16 cellular contexts compared by ENCODE assay signal in genomic region chr16:72242757-72243156, GRCh38.
DNase-seq lines count a peak whose midpoint lies in the region; FAIRE-seq and TF ChIP-seq lines count a peak whose summit lies in the region.
"Had no signal": no experiment of that assay in that cellular context is flagged by ENCODE, and none has a peak within 500 bp of the region (broad histone marks: within the 10 kb centered on the region; RNA-seq: fewer than 3 reads in every experiment).

No MANE protein-coding gene starts in this region.

- H4K20me1 ChIP-seq in GM23248 (ENCODE audit: insufficient read depth) (no peaks in the 10 kb centered on the region), neural cell (ENCODE audit: insufficient read depth) (no peaks in the 10 kb centered on the region)

- TF ChIP-seq RAD21 in neural cell (conservative IDR thresholded peaks at IDR 0.05): peak; percentile 53

- H3K27me3 ChIP-seq in GM23248 (replicated peaks; ENCODE audit: insufficient read depth) (no peaks in the 10 kb centered on the region), neural cell (ENCODE audit: insufficient read depth, low read depth, low read length) (no peaks in the 10 kb centered on the region)

- no peaks in the 10 kb centered on the region for H3K36me3 ChIP-seq in GM23248 (ENCODE audit: low read depth)
- H3K36me3 ChIP-seq in neural cell (ENCODE audit: insufficient read depth, low read length): no peaks in the 10 kb centered on the region

- H3K4me3 ChIP-seq in GM23248: no peak overlapping the region
- H3K4me3 ChIP-seq in neural cell (ENCODE audit: low read length): peak overlapping the region; percentile 59
- H3K4me3 ChIP-seq: GM23338 had no signal

- TF ChIP-seq CTCF in neural cell (IDR thresholded peaks at IDR 0.05; ENCODE audit: poor library complexity, severe bottlenecking): no peak

- WGBS in GM23248 (ENCODE audit: low coverage in 1 of 2, low lambda C conversion rate in 2 of 2, missing lambda C conversion rate in 2 of 2), 2 experiments: 59 to 62% methylated on average over 4 of the region's 4 CpGs

- TF ChIP-seq EP300 in neural cell (conservative IDR thresholded peaks at IDR 0.05; ENCODE audit: poor library complexity, severe bottlenecking): peak; percentile 55

- DNase-seq in D341Med (ENCODE audit: low spot score) (peak; percentile 23), GM23248 (no peak), retina (peak; percentile 30), epidermal melanocyte (ENCODE audit: insufficient read length, low spot score) (no peak), HTR-8/SVneo (ENCODE audit: insufficient read length, low spot score) (no peak)
- DNase-seq: Calu3; CD4-positive, alpha-beta memory T cell; COR-L47; DMS153; DND-41; H9 had no signal

- no peak overlapping the region for H3K9ac ChIP-seq in GM23248
- H3K9ac ChIP-seq in neural cell (ENCODE audit: low read length): peak overlapping the region; percentile 65

- no peak for FAIRE-seq in HTR-8/SVneo (lab: Jason Lieb, UNC)
- FAIRE-seq: G401.6, GM12892, GM19239 had no signal

- no peaks in the 10 kb centered on the region for H3K9me3 ChIP-seq in GM23248 (ENCODE audit: low read depth)
- H3K9me3 ChIP-seq in neural cell (ENCODE audit: low read length): no peaks in the 10 kb centered on the region

- peak overlapping the region; percentile 59; the same call in 1 of the 2 replicates for H2AFZ ChIP-seq in GM23248
- H2AFZ ChIP-seq in neural cell (ENCODE audit: low read depth, low read length): no peak overlapping the region
- H2AFZ ChIP-seq: GM23338 had no signal

- H3K27ac ChIP-seq in GM23248 (no peak overlapping the region), neural cell (ENCODE audit: low read length) (peak overlapping the region; percentile 96)

- peaks cover under 1% of the 10 kb centered on the region; the same call in 1 of the 2 replicates for H3F3A ChIP-seq in GM23248 (ENCODE audit: insufficient read depth)
- peaks cover 9% of the 10 kb centered on the region for H3F3A ChIP-seq in neural cell (ENCODE audit: insufficient read depth, low read length, poor library complexity, severe bottlenecking)

- H3K4me2 ChIP-seq in GM23248 (ENCODE audit: unreplicated experiment) (no peak overlapping the region), neural cell (ENCODE audit: low read length) (peak overlapping the region; percentile 32)
- H3K4me2 ChIP-seq: GM23338 had no signal

- peaks cover 13% of the 10 kb centered on the region for H3K4me1 ChIP-seq in GM23248 (ENCODE audit: insufficient read depth)

- in situ Hi-C loops in GM23248 (cut with MboI): no loop called here

- H3K9me2 ChIP-seq in GM23248 (ENCODE audit: insufficient read depth): no peaks in the 10 kb centered on the region
- H3K9me2 ChIP-seq in neural cell (ENCODE audit: insufficient read depth, low read length): no peaks in the 10 kb centered on the region

- H3K79me2 ChIP-seq in GM23248 (ENCODE audit: insufficient read depth): no peaks in the 10 kb centered on the region
- H3K79me2 ChIP-seq in neural cell (replicated peaks; ENCODE audit: insufficient read depth, low read length): peaks cover 16% of the 10 kb centered on the region

TF ChIP-seq in neural cell, 6 proteins besides CTCF, POLR2A, EP300 and RAD21:
- TF ChIP-seq TAF1 (IDR thresholded peaks at IDR 0.05; ENCODE audit: low read depth): no peak
- TF ChIP-seq REST (IDR thresholded peaks at IDR 0.05; ENCODE audit: borderline replicate concordance): peak; percentile 64
- TF ChIP-seq MXI1 (conservative IDR thresholded peaks at IDR 0.05; ENCODE audit: poor library complexity, severe bottlenecking): peak; percentile 57
- TF ChIP-seq SMC3 (conservative IDR thresholded peaks at IDR 0.05; ENCODE audit: poor library complexity): peak; percentile 55
- TF ChIP-seq POLR2AphosphoS5 (IDR thresholded peaks at IDR 0.05): peak; percentile 70
- no peak for TF ChIP-seq EZH2 (IDR thresholded peaks at IDR 0.05; ENCODE audit: borderline replicate concordance, insufficient read depth, low read length, poor library complexity, severe bottlenecking)
TF ChIP-seq in neural cell: peak in this region for 4.

Comparison
In these comparisons a context has a peak if more than half of its experiments do, and no peak if none do; other contexts are left out.
1. DNase-seq: peak in D341Med (single experiment) and retina (single experiment); none in GM23248 (single experiment), epidermal melanocyte (single experiment) and HTR-8/SVneo (single experiment).